ENCODE assay signal across 1 cellular context in the genomic region with DNA sequence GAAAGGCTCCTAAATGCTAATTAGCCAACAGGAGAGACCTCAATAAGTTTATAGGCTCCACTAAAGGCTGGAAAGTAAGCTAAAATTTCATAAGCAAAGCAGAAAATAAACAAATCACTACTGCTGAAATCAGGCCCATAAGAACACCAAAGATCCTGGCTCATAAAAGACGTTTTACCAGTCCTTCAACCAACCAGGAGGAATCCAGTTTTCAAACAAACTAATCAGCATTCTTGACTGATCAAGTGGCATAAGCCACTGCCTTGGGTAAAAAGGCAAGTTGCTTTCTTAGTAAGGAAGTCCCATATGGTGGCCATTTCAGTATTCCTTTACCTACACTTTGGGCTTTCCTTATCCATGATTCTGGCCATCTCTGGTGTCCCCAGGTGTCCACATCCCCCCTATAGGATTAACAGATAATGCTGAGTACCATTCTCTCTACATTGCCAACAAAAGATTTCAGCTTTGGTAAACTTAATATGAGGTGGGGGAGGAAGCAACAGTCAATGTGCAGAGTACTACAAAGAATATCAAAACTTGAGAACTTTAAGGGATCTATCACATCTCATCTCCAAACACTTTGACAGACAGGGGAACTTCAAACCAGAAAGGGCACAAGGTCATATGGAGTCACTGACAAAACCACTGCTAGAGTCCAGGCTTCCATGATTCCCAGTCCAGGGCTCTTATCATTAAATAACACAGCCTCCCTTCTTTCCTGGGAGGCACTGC.
TF ChIP-seq lines count a peak whose summit lies in the region.

No MANE protein-coding gene starts in this region.

TF ChIP-seq in GM12878, 131 proteins besides CTCF, POLR2A, EP300 and RAD21:
- TF ChIP-seq NR2F1 (conservative IDR thresholded peaks at IDR 0.05): peak; percentile 58
- TF ChIP-seq, protein P1, sequence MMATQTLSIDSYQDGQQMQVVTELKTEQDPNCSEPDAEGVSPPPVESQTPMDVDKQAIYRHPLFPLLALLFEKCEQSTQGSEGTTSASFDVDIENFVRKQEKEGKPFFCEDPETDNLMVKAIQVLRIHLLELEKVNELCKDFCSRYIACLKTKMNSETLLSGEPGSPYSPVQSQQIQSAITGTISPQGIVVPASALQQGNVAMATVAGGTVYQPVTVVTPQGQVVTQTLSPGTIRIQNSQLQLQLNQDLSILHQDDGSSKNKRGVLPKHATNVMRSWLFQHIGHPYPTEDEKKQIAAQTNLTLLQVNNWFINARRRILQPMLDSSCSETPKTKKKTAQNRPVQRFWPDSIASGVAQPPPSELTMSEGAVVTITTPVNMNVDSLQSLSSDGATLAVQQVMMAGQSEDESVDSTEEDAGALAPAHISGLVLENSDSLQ (IDR thresholded peaks at IDR 0.05): peak; percentile 69
- no peak for TF ChIP-seq NBN (IDR thresholded peaks at IDR 0.05)
